27 cellular contexts compared by ENCODE assay signal in genomic region chr1:54270543-54270942, GRCh38.
DNase-seq lines count a peak whose midpoint lies in the region; ATAC-seq and TF ChIP-seq lines count a peak whose summit lies in the region.
"Had no signal": no experiment of that assay in that cellular context is flagged by ENCODE, and none has a peak within 500 bp of the region (broad histone marks: within the 10 kb centered on the region; RNA-seq: fewer than 3 reads in every experiment).

No MANE protein-coding gene starts in this region.

- no peak overlapping the region for H3K9ac ChIP-seq in OCI-LY1 (ENCODE audit: low read length)
- H3K9ac ChIP-seq in neuronal stem cell (ENCODE audit: low read depth, low read length, poor library complexity) = no peak overlapping the region

- H3K79me1 ChIP-seq in neuronal stem cell (ENCODE audit: low read depth, low read length) = peaks cover 24% of the 10 kb centered on the region

- H3K9me3 ChIP-seq in OCI-LY1 (ENCODE audit: low read length) (no peaks in the 10 kb centered on the region), neuronal stem cell (replicated peaks in 1 of 2; ENCODE audit: control insufficient read depth in 2 of 2, insufficient read depth in 1 of 2, low read depth in 1 of 2, low read length in 2 of 2) (no peaks in the 10 kb centered on the region)
- H3K9me3 ChIP-seq: esophagus squamous epithelium, psoas muscle had no signal

- POLR2A ChIA-PET in activated CD4-positive, alpha-beta T cell treated with anti-CD3 and anti-CD28 coated beads, Interleukin-2, amount 10 ng/mL, durations not matched to agents 7 days and 5 days (lab: Charles Lee) = interaction anchor here (0.5 kb wide), 1 partner anchor 877 kb away, joined by 3 read pairs; no protein-coding TSS in a partner anchor

- H3K36me3 ChIP-seq in OCI-LY1 (ENCODE audit: insufficient read depth, low read length) = no peaks in the 10 kb centered on the region
- H3K36me3 ChIP-seq in neuronal stem cell (replicated peaks in 1 of 2; ENCODE audit: control insufficient read depth in 2 of 2, insufficient read depth in 2 of 2, low read length in 2 of 2) = peaks cover 0 to 49% of the 10 kb centered on the region in 2 donors
- H3K36me3 ChIP-seq: cardiac muscle cell had no signal

- no peak overlapping the region for H2BK120ac ChIP-seq in neuronal stem cell (ENCODE audit: low read depth, low read length)

- H3K36me3 Mint-ChIP-seq in activated CD4-positive, alpha-beta T cell treated with anti-CD3 and anti-CD28 coated beads, Interleukin-2, amount 10 ng/mL, durations not matched to agents 7 days and 5 days (ENCODE audit: low read depth) = peaks cover 2% of the 10 kb centered on the region
- H3K36me3 Mint-ChIP-seq in type B pancreatic cell = no peaks in the 10 kb centered on the region
- H3K36me3 Mint-ChIP-seq: activated CD4-positive, alpha-beta memory T cell treated with anti-CD3 and anti-CD28 coated beads for 36 hours; IgD-negative memory B cell; immature natural killer cell had no signal

- H2BK5ac ChIP-seq in neuronal stem cell (ENCODE audit: low read length) = no peak overlapping the region

- no peak overlapping the region for H3K23ac ChIP-seq in neuronal stem cell (ENCODE audit: low read depth, low read length, poor library complexity)

- CTCF ChIA-PET in activated CD4-positive, alpha-beta T cell treated with anti-CD3 and anti-CD28 coated beads, Interleukin-2, amount 10 ng/mL, durations not matched to agents 7 days and 5 days (lab: Charles Lee) = interaction anchor here (1.2 to 1.5 kb wide), 5 partner anchors 13 to 219 kb away, joined by 3 to 4 read pairs (median 3); no protein-coding TSS in a partner anchor

- H2AFZ ChIP-seq in OCI-LY1 (ENCODE audit: low read length) (no peak overlapping the region), neuronal stem cell (ENCODE audit: low read length) (no peak overlapping the region)

- H2AK5ac ChIP-seq in neuronal stem cell (ENCODE audit: low read depth, low read length) = peak overlapping the region; percentile 6

- no CpG with 5 or more reads among the region's 7 CpGs for WGBS in neuronal stem cell (ENCODE audit: extremely low coverage in 2 of 2, insufficient read length in 2 of 2, insufficient replicate concordance in 1 of 2), 2 donors

- no peak overlapping the region for H4K8ac ChIP-seq in neuronal stem cell (ENCODE audit: low read depth, low read length)

- H2BK12ac ChIP-seq in neuronal stem cell (ENCODE audit: low read length) = no peak overlapping the region

- no peaks in the 10 kb centered on the region for H3F3A ChIP-seq in OCI-LY1 (ENCODE audit: insufficient read depth, low read length)

- no peak overlapping the region for H3K4ac ChIP-seq in neuronal stem cell (ENCODE audit: low read length)

- H3K4me2 ChIP-seq in OCI-LY1 (ENCODE audit: low read length) = no peak overlapping the region
- H3K4me2 ChIP-seq in neuronal stem cell (ENCODE audit: insufficient read depth, low read length, poor library complexity, severe bottlenecking) = no peak overlapping the region

- H2BK15ac ChIP-seq in neuronal stem cell (ENCODE audit: low read length) = no peak overlapping the region

- no peaks in the 10 kb centered on the region for H3K27me3 Mint-ChIP-seq in activated CD4-positive, alpha-beta T cell treated with anti-CD3 and anti-CD28 coated beads, Interleukin-2, amount 10 ng/mL, durations not matched to agents 7 days and 5 days
- no peaks in the 10 kb centered on the region for H3K27me3 Mint-ChIP-seq in type B pancreatic cell
- H3K27me3 Mint-ChIP-seq: activated B cell treated with CpG ODN at 0.5 μM for 24 hours; activated CD4-positive, alpha-beta memory T cell treated with anti-CD3 and anti-CD28 coated beads for 36 hours; CD4-positive, alpha-beta memory T cell; IgD-negative memory B cell; memory B cell had no signal

- H3K4me1 Mint-ChIP-seq in activated CD4-positive, alpha-beta T cell treated with anti-CD3 and anti-CD28 coated beads, Interleukin-2, amount 10 ng/mL, durations not matched to agents 7 days and 5 days = peaks cover 15% of the 10 kb centered on the region
- H3K4me1 Mint-ChIP-seq in type B pancreatic cell (ENCODE audit: unreplicated experiment) = peaks cover 47% of the 10 kb centered on the region

- H3K27ac ChIP-seq in OCI-LY1 (ENCODE audit: low read depth, low read length, poor library complexity, severe bottlenecking) (no peak overlapping the region), coronary artery (peak overlapping the region; percentile 54 to 97), neuronal stem cell (replicated peaks; ENCODE audit: low read length) (no peak overlapping the region)
- H3K27ac ChIP-seq: cardiac muscle cell had no signal

- H3K27me3 ChIP-seq in OCI-LY1 (ENCODE audit: insufficient read depth, low read length) (no peaks in the 10 kb centered on the region), neuronal stem cell (ENCODE audit: control insufficient read depth in 3 of 3, insufficient read depth in 3 of 3, low read depth in 1 of 3, low read length in 3 of 3) (no peaks in the 10 kb centered on the region)
- H3K27me3 ChIP-seq: cardiac muscle cell, esophagus squamous epithelium had no signal

- H4K91ac ChIP-seq in neuronal stem cell (ENCODE audit: low read depth, low read length, poor library complexity) = no peak overlapping the region

- no peak for ATAC-seq in GM21515 (IDR thresholded peaks at IDR 0.05; ENCODE audit: unreplicated experiment)
- ATAC-seq in GM19467 (IDR thresholded peaks at IDR 0.05; ENCODE audit: unreplicated experiment) = no peak
- ATAC-seq: psoas muscle had no signal

- no peaks in the 10 kb centered on the region for H3K79me2 ChIP-seq in OCI-LY1 (ENCODE audit: insufficient read depth, low read length)

- TF ChIP-seq CTCF in OCI-LY1 (IDR thresholded peaks at IDR 0.05; ENCODE audit: low read length) = peak; percentile 15; the same call in 1 of the 2 replicates
- TF ChIP-seq CTCF in coronary artery (IDR thresholded peaks at IDR 0.05) = no peak
- TF ChIP-seq CTCF in type B pancreatic cell (conservative IDR thresholded peaks at IDR 0.05) = no peak

- no peaks in the 10 kb centered on the region for H4K20me1 ChIP-seq in OCI-LY1 (ENCODE audit: insufficient read depth, low read length)

- H3K9me2 ChIP-seq in OCI-LY1 (ENCODE audit: low read depth, low read length) = no peaks in the 10 kb centered on the region

- no peak for DNase-seq in activated CD4-positive, alpha-beta T cell treated with anti-CD3 and anti-CD28 coated beads, Interleukin-2, amount 10 ng/mL, durations not matched to agents 7 days and 5 days
- DNase-seq in activated CD4-positive, alpha-beta T cell treated with anti-CD3 and anti-CD28 coated beads, Interleukin-2, amount 50 U/mL, for 1 hour = no peak
- DNase-seq in coronary artery (ENCODE audit: low spot score) (no peak), neuronal stem cell (ENCODE audit: low spot score) (no peak), type B pancreatic cell (ENCODE audit: extremely low spot score, unreplicated experiment) (no peak)
- DNase-seq: activated B cell treated with CpG ODN at 0.5 μM for 24 hours; activated CD4-positive, alpha-beta memory T cell treated with anti-CD3 and anti-CD28 coated beads for 36 hours; activated gamma-delta T cell treated with Interleukin-2 at 50 U/mL for 16 hours; amygdala; CD4-positive, alpha-beta memory T cell; cortex of kidney; DMS153; esophagus squamous epithelium; hypothalamus; immature natural killer cell; NCI-H1048; NCI-H1694 treated with DMSO at 0.1 percent for 48 hours; NK-92 treated with Interleukin-12 subunit alpha and Interleukin-12 subunit beta, amount 100 ng/mL, for 24 hours; psoas muscle; stimulated activated CD4-positive, alpha-beta T cell treated with anti-CD3 and anti-CD28 coated beads, Interleukin-15, amount 100 ng/mL, for 24 hours; stimulated activated naive CD4-positive, alpha-beta T cell had no signal

- peak overlapping the region; percentile 31 for H3K14ac ChIP-seq in neuronal stem cell (ENCODE audit: low read length)

- no peaks in the 10 kb centered on the region for H3K9me3 Mint-ChIP-seq in activated CD4-positive, alpha-beta T cell treated with anti-CD3 and anti-CD28 coated beads, Interleukin-2, amount 10 ng/mL, durations not matched to agents 7 days and 5 days
- no peaks in the 10 kb centered on the region for H3K9me3 Mint-ChIP-seq in type B pancreatic cell
- H3K9me3 Mint-ChIP-seq: activated B cell treated with CpG ODN at 0.5 μM for 24 hours; activated CD4-positive, alpha-beta memory T cell treated with anti-CD3 and anti-CD28 coated beads for 36 hours; CD4-positive, alpha-beta memory T cell; IgD-negative memory B cell; immature natural killer cell; memory B cell had no signal

- H3K27ac Mint-ChIP-seq in activated CD4-positive, alpha-beta T cell treated with anti-CD3 and anti-CD28 coated beads, Interleukin-2, amount 10 ng/mL, durations not matched to agents 7 days and 5 days = peak overlapping the region; percentile 46
- no peak overlapping the region for H3K27ac Mint-ChIP-seq in type B pancreatic cell
- H3K27ac Mint-ChIP-seq: activated B cell treated with CpG ODN at 0.5 μM for 24 hours; activated CD4-positive, alpha-beta memory T cell treated with anti-CD3 and anti-CD28 coated beads for 36 hours; memory B cell had no signal

- peaks cover 14% of the 10 kb centered on the region for H3K4me1 ChIP-seq in OCI-LY1 (ENCODE audit: insufficient read depth, low read length, severe bottlenecking)
- H3K4me1 ChIP-seq in neuronal stem cell (ENCODE audit: control insufficient read depth in 2 of 2, insufficient read depth in 1 of 2, low read depth in 1 of 2, low read length in 2 of 2) = peaks cover 24 to 33% of the 10 kb centered on the region in 2 donors

- no peak overlapping the region for H3K4me3 Mint-ChIP-seq in activated CD4-positive, alpha-beta T cell treated with anti-CD3 and anti-CD28 coated beads, Interleukin-2, amount 10 ng/mL, durations not matched to agents 7 days and 5 days
- H3K4me3 Mint-ChIP-seq in type B pancreatic cell = no peak overlapping the region
- H3K4me3 Mint-ChIP-seq: activated B cell treated with CpG ODN at 0.5 μM for 24 hours; activated CD4-positive, alpha-beta memory T cell treated with anti-CD3 and anti-CD28 coated beads for 36 hours; CD4-positive, alpha-beta memory T cell; IgD-negative memory B cell; immature natural killer cell; memory B cell had no signal

- H3K18ac ChIP-seq in neuronal stem cell (ENCODE audit: low read length) = no peak overlapping the region

- H3K4me3 ChIP-seq in OCI-LY1 (ENCODE audit: low read depth, low read length, poor library complexity, severe bottlenecking) = no peak overlapping the region
- no peak overlapping the region for H3K4me3 ChIP-seq in coronary artery
- H3K4me3 ChIP-seq in neuronal stem cell (ENCODE audit: low read length in 2 of 2) = no peak overlapping the region
- H3K4me3 ChIP-seq: cardiac muscle cell, esophagus squamous epithelium, psoas muscle had no signal

Comparison
In these comparisons a context has a peak if more than half of its experiments do, and no peak if none do; other contexts are left out.
1. H3K27ac ChIP-seq: peak in coronary artery (2 of 2); none in OCI-LY1 (single experiment) and neuronal stem cell (single experiment).